Comparison of ENCODE assay signal across 8 cellular contexts in the genomic region with DNA sequence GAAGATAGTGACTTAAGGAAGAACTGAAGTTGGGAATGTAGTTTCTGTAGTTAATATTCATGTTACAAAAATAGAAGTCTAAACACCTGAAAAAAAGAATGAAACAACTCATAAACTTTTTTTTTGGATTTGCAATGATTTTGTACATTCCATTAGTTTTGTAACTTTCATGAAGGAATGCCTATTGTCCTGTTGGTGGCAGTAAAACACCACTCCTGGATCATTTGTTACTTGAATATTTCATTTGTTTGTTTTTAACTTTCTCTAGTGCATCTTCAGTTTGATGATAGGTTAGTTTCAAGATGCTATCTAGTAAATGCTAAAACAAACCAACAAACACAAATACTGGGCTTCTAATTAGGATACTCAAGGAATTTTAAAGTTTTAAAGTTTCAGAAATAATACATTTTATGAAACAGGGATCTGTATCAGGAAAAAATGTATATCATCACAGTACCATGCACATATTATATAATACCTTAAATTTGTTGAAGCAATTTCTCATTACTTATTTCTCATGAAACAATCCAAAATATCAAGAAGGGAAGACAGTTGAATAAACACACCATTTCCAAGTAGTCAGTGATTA.
A peak's percentile ranks its signal among the peaks of the same experiment; 100 is the strongest.
DNase-seq lines count a peak whose midpoint lies in the region; ATAC-seq and TF ChIP-seq lines count a peak whose summit lies in the region.

No MANE protein-coding gene starts in this region.

- H3K27ac ChIP-seq in VCaP, result no peak overlapping the region

- TF ChIP-seq CTCF in VCaP (conservative IDR thresholded peaks at IDR 0.05), result peak; percentile 91

- DNase-seq in stimulated activated CD4-positive, alpha-beta T cell treated with anti-CD3 and anti-CD28 coated beads, Interleukin-4, amount 100 ng/mL, for 24 hours, result peak; percentile 7
- DNase-seq in stimulated activated CD4-positive, alpha-beta T cell treated with anti-CD3 and anti-CD28 coated beads, Interleukin-1b, Interleukin-23, amount 100 ng/mL, for 48 hours, result no peak
- DNase-seq in NCI-H146 treated with DMSO at 0.1 percent for 48 hours (lab: John Stamatoyannopoulos, UW; ENCODE audit: unreplicated experiment) (peak; percentile 36), glomerular endothelial cell (ENCODE audit: extremely low read depth, low read depth, low spot score) (peak; percentile 39), sciatic nerve (ENCODE audit: low spot score) (no peak)
- no peak for DNase-seq in activated naive CD4-positive, alpha-beta T cell treated with anti-CD3 and anti-CD28 coated beads, Interleukin-2, amount 50 U/mL, for 16 hours

- intact Hi-C loops in sciatic nerve (cut with DNase I), result loop anchor here (5.0 kb wide), 1 partner anchor 212 kb away; no protein-coding TSS in a partner anchor

- ATAC-seq in sciatic nerve (peak; percentile 69), GM18517 (IDR thresholded peaks at IDR 0.05; ENCODE audit: unreplicated experiment) (no peak)

Comparison
In these comparisons a context has a peak if more than half of its experiments do, and no peak if none do; other contexts are left out.
1. DNase-seq: peak in stimulated activated CD4-positive, alpha-beta T cell treated with anti-CD3 and anti-CD28 coated beads, Interleukin-4, amount 100 ng/mL, for 24 hours (single experiment), NCI-H146 treated with DMSO at 0.1 percent for 48 hours (single experiment) and glomerular endothelial cell (single experiment); none in stimulated activated CD4-positive, alpha-beta T cell treated with anti-CD3 and anti-CD28 coated beads, Interleukin-1b, Interleukin-23, amount 100 ng/mL, for 48 hours (single experiment), sciatic nerve (single experiment) and activated naive CD4-positive, alpha-beta T cell treated with anti-CD3 and anti-CD28 coated beads, Interleukin-2, amount 50 U/mL, for 16 hours (single experiment).